Comparison of ENCODE assay signal across 11 cellular contexts in genomic region chr6:121522771-121523386, GRCh38.
A peak's percentile ranks its signal among the peaks of the same experiment; 100 is the strongest.
DNase-seq lines count a peak whose midpoint lies in the region; ATAC-seq, FAIRE-seq and TF ChIP-seq lines count a peak whose summit lies in the region.
"Had no signal": no experiment of that assay in that cellular context is flagged by ENCODE, and none has a peak within 500 bp of the region (broad histone marks: within the 10 kb centered on the region; RNA-seq: fewer than 3 reads in every experiment).

No MANE protein-coding gene starts in this region.

- H3K4me2 ChIP-seq in trophoblast cell (ENCODE audit: low read length): no peak overlapping the region

- H4K8ac ChIP-seq in trophoblast cell (ENCODE audit: low read depth, low read length): no peak overlapping the region

- no peak overlapping the region for H3K14ac ChIP-seq in trophoblast cell (ENCODE audit: low read length)

- H3K18ac ChIP-seq in trophoblast cell (ENCODE audit: low read length): no peak overlapping the region

- H3K27me3 ChIP-seq in AG04450 (ENCODE audit: control insufficient read depth, insufficient read depth, low read length) (no peaks in the 10 kb centered on the region), trophoblast cell (ENCODE audit: insufficient read depth, low read length) (no peaks in the 10 kb centered on the region), small intestine (ENCODE audit: control insufficient read depth in 2 of 2, insufficient read depth in 2 of 2, low read length in 2 of 2) (no peaks in the 10 kb centered on the region)

- CTCF ChIA-PET in AG04450 (lab: Charles Lee): interaction anchor here (0.6 to 4.3 kb wide), 6 partner anchors 9 to 511 kb away, joined by 3 to 16 read pairs (median 4); partner anchors contain the start of gene GJA1

- POLR2A ChIA-PET in AG04450 (lab: Yijun Ruan, JAX): interaction anchor here (0.7 to 1.2 kb wide), 3 partner anchors 9 to 429 kb away, joined by 3 to 5 read pairs (median 4); no protein-coding TSS in a partner anchor

- H3K27ac ChIP-seq in AG04450 (ENCODE audit: low read depth, low read length) (peak overlapping the region; percentile 86), trophoblast cell (ENCODE audit: low read depth, low read length) (peak overlapping the region; percentile 33), small intestine (ENCODE audit: low read depth in 1 of 2, low read length in 1 of 2) (peak overlapping the region in 1 of 2 donors; percentile 48)

- WGBS in trophoblast cell (ENCODE audit: extremely low coverage, insufficient coverage, insufficient read length): no CpG with 5 or more reads among the region's 3 CpGs
- WGBS in small intestine, 3 donors: 75 to 87% (median 77%) methylated on average over 3 of the region's 3 CpGs

- H3K79me1 ChIP-seq in trophoblast cell (ENCODE audit: low read length): peaks cover 2% of the 10 kb centered on the region

- H4K12ac ChIP-seq in trophoblast cell (ENCODE audit: low read depth, low read length): no peak overlapping the region

- H3K4me3 ChIP-seq in AG04450 (ENCODE audit: low read depth, low read length) (no peak overlapping the region), fibroblast of pulmonary artery (replicated peaks; ENCODE audit: low read depth, low read length) (peak overlapping the region; percentile 38), trophoblast cell (ENCODE audit: low read depth, low read length) (no peak overlapping the region), small intestine (ENCODE audit: low read depth in 1 of 2, low read length in 2 of 2) (no peak overlapping the region)

- H2BK5ac ChIP-seq in trophoblast cell (ENCODE audit: low read depth, low read length, poor library complexity): no peak overlapping the region

- H2BK120ac ChIP-seq in trophoblast cell (ENCODE audit: insufficient read depth, low read length, poor library complexity): no peak overlapping the region

- FAIRE-seq in small intestine (lab: Jason Lieb, UNC): no peak
- FAIRE-seq: endometrium, HTR-8/SVneo had no signal

- no peak overlapping the region for H3K4ac ChIP-seq in trophoblast cell (ENCODE audit: low read depth, low read length)

- no peak overlapping the region for H3K23ac ChIP-seq in trophoblast cell (ENCODE audit: low read length)

- TF ChIP-seq CTCF in AG04450 (IDR thresholded peaks at IDR 0.05; ENCODE audit: low read depth, low read length) (no peak), fibroblast of pulmonary artery (IDR thresholded peaks at IDR 0.05; ENCODE audit: low read length, missing control alignments) (no peak)

- peaks cover 0 to 3% of the 10 kb centered on the region in 2 experiments for H3K4me1 ChIP-seq in trophoblast cell (ENCODE audit: control insufficient read depth in 1 of 2, insufficient read depth in 2 of 2, low read length in 2 of 2)
- no peaks in the 10 kb centered on the region for H3K4me1 ChIP-seq in small intestine (ENCODE audit: control insufficient read depth in 2 of 2, insufficient read depth in 1 of 2, low read depth in 1 of 2, low read length in 1 of 2)

- no peak overlapping the region for H2BK12ac ChIP-seq in trophoblast cell (ENCODE audit: low read length)

- no peak for ATAC-seq in GM19395 (IDR thresholded peaks at IDR 0.05; ENCODE audit: unreplicated experiment)

- no peaks in the 10 kb centered on the region for H3K79me2 ChIP-seq in trophoblast cell (ENCODE audit: control insufficient read depth, insufficient read depth, low read length, poor library complexity)

- no peaks in the 10 kb centered on the region for H3K9me3 ChIP-seq in AG04450 (ENCODE audit: control insufficient read depth, insufficient read depth, low read length)
- H3K9me3 ChIP-seq in trophoblast cell (ENCODE audit: insufficient read depth, low read depth, low read length): no peaks in the 10 kb centered on the region
- H3K9me3 ChIP-seq in small intestine (ENCODE audit: control insufficient read depth, low read depth): no peaks in the 10 kb centered on the region

- H4K91ac ChIP-seq in trophoblast cell (ENCODE audit: low read depth, low read length): no peak overlapping the region

- no peaks in the 10 kb centered on the region for H3K36me3 ChIP-seq in trophoblast cell (ENCODE audit: control insufficient read depth in 1 of 2, insufficient read depth in 2 of 2, low read length in 2 of 2)
- no peaks in the 10 kb centered on the region for H3K36me3 ChIP-seq in small intestine (ENCODE audit: control insufficient read depth in 2 of 2, insufficient read depth in 2 of 2, low read length in 2 of 2)

- DNase-seq in AG04450 (ENCODE audit: low read depth, low spot score): no peak
- DNase-seq in fibroblast of pulmonary artery (ENCODE audit: low read depth): peak; percentile 62
- no peak for DNase-seq in trophoblast cell
- no peak for DNase-seq in NCI-H524 treated with DMSO at 0.1 percent for 48 hours (lab: John Stamatoyannopoulos, UW)
- DNase-seq in foreskin melanocyte: no peak
- DNase-seq in small intestine: no peak
- DNase-seq: NCI-H1694 treated with DMSO at 0.1 percent for 48 hours had no signal

- H2AFZ ChIP-seq in trophoblast cell (ENCODE audit: insufficient read depth, low read length, poor library complexity): no peak overlapping the region

- H2AK5ac ChIP-seq in trophoblast cell (ENCODE audit: low read length): no peak overlapping the region

- H3K9ac ChIP-seq in trophoblast cell (ENCODE audit: low read length): no peak overlapping the region

TF ChIP-seq in PFSK-1, 5 proteins besides CTCF, POLR2A, EP300 and RAD21:
- no peak for TF ChIP-seq FOXP2 (optimal IDR thresholded peaks at IDR 0.05; ENCODE audit: borderline replicate concordance, extremely low read depth, extremely low read length, insufficient read depth)
- 0 out of 2 replicates have a peak, but pooled peaks have one; percentile 7 for TF ChIP-seq SIN3A (IDR thresholded peaks at IDR 0.05; ENCODE audit: borderline replicate concordance, insufficient read depth, low read length)
